In genomic region chr11:68006606-68007166, GRCh38 we compare ENCODE assay signal across 1 cellular context.
TF ChIP-seq lines count a peak whose summit lies in the region.

No MANE protein-coding gene starts in this region.

TF ChIP-seq in K562, 482 proteins besides CTCF, POLR2A, EP300 and RAD21:
- TF ChIP-seq ZKSCAN1 (IDR thresholded peaks at IDR 0.05; ENCODE audit: low read depth, low read length) = peak; percentile 92
- TF ChIP-seq, protein P1, sequence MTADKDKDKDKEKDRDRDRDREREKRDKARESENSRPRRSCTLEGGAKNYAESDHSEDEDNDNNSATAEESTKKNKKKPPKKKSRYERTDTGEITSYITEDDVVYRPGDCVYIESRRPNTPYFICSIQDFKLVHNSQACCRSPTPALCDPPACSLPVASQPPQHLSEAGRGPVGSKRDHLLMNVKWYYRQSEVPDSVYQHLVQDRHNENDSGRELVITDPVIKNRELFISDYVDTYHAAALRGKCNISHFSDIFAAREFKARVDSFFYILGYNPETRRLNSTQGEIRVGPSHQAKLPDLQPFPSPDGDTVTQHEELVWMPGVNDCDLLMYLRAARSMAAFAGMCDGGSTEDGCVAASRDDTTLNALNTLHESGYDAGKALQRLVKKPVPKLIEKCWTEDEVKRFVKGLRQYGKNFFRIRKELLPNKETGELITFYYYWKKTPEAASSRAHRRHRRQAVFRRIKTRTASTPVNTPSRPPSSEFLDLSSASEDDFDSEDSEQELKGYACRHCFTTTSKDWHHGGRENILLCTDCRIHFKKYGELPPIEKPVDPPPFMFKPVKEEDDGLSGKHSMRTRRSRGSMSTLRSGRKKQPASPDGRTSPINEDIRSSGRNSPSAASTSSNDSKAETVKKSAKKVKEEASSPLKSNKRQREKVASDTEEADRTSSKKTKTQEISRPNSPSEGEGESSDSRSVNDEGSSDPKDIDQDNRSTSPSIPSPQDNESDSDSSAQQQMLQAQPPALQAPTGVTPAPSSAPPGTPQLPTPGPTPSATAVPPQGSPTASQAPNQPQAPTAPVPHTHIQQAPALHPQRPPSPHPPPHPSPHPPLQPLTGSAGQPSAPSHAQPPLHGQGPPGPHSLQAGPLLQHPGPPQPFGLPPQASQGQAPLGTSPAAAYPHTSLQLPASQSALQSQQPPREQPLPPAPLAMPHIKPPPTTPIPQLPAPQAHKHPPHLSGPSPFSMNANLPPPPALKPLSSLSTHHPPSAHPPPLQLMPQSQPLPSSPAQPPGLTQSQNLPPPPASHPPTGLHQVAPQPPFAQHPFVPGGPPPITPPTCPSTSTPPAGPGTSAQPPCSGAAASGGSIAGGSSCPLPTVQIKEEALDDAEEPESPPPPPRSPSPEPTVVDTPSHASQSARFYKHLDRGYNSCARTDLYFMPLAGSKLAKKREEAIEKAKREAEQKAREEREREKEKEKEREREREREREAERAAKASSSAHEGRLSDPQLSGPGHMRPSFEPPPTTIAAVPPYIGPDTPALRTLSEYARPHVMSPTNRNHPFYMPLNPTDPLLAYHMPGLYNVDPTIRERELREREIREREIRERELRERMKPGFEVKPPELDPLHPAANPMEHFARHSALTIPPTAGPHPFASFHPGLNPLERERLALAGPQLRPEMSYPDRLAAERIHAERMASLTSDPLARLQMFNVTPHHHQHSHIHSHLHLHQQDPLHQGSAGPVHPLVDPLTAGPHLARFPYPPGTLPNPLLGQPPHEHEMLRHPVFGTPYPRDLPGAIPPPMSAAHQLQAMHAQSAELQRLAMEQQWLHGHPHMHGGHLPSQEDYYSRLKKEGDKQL (CRISPR knock-in tag; IDR thresholded peaks at IDR 0.05; ENCODE audit: borderline replicate concordance) = no peak
TF ChIP-seq in K562: peak in this region for 1.
